Comparison of ENCODE assay signal across 28 cellular contexts in the genomic region with DNA sequence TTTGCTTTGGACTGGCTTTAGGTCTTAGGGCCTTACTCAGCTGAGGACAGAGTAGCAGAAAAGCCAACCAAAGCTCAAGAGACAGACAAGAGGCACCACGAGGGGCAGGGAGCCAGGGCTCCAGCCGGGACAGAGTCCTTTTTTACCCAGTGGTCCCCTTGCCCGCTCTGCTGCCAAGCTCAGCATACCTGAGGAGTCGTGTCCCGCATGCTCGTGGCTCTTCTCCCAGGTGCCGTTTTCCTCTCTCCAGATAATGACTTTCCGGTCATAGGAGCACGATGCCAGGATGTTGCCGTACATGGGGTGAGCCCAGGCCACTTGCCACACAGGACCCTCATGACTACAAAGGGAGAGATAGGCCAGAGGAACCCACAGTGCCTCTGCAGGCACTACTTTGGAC. TPM values are rescaled to one million over a fixed set of nuclear protein-coding genes. Genes with fewer than 3 reads are reported as not detected.
DNase-seq lines count a peak whose midpoint lies in the region; ATAC-seq, FAIRE-seq and TF ChIP-seq lines count a peak whose summit lies in the region.
"Had no signal": no experiment of that assay in that cellular context is flagged by ENCODE, and none has a peak within 500 bp of the region (broad histone marks: within the 10 kb centered on the region; RNA-seq: fewer than 3 reads in every experiment).

No MANE protein-coding gene starts in this region.

- CTCF ChIA-PET in activated CD4-positive, alpha-beta T cell treated with anti-CD3 and anti-CD28 coated beads for 36 hours (lab: Charles Lee) = no interaction called here
- CTCF ChIA-PET in HepG2 (lab: Yijun Ruan, JAX; ENCODE audit: low intra/inter-chr PET ratio, low total read pairs) (no interaction called here), K562 (lab: Yijun Ruan, JAX; ENCODE audit: low intra/inter-chr PET ratio) (no interaction called here)

- no peak for FAIRE-seq in HepG2 (lab: Jason Lieb, UNC)
- FAIRE-seq in K562 (lab: Jason Lieb, UNC) = no peak
- FAIRE-seq: G401.6, GM12892, H54 had no signal

- H3K4me2 ChIP-seq in HepG2 (ENCODE audit: low read depth, low read length) (no peak overlapping the region), K562 (ENCODE audit: insufficient read depth, low read length) (no peak overlapping the region)
- H3K4me2 ChIP-seq: BLaER1 treated with 17β-estradiol and CSF1 and Interleukin-3, amounts not matched to agents 10 nM and 100 nM had no signal

- 97% methylated on average over 8 of the region's 10 CpGs for WGBS in HepG2 (ENCODE audit: low lambda C conversion rate)
- no CpG with 5 or more reads among the region's 10 CpGs for WGBS in right lobe of liver (ENCODE audit: insufficient coverage, low coverage, low lambda C conversion rate, missing lambda C conversion rate)
- WGBS in K562 (ENCODE audit: insufficient coverage, low coverage, missing lambda C conversion rate) = 96% methylated on average over 9 of the region's 10 CpGs

- TF ChIP-seq EP300 in HepG2 (IDR thresholded peaks at IDR 0.05; ENCODE audit: low read depth in 2 of 2, low read length in 2 of 2) (no peak), HepG2 (CRISPR knock-in tag; IDR thresholded peaks at IDR 0.05; ENCODE audit: borderline replicate concordance) (no peak), K562 (IDR thresholded peaks at IDR 0.05; ENCODE audit: low read length) (no peak)

- TF ChIP-seq CTCF in HepG2 (CRISPR knock-in tag; IDR thresholded peaks at IDR 0.05) (no peak), right lobe of liver (IDR thresholded peaks at IDR 0.05) (no peak), K562 (IDR thresholded peaks at IDR 0.05 in 2 of 3, conservative IDR thresholded peaks at IDR 0.05 in 1 of 3; ENCODE audit: insufficient read depth in 2 of 3, low read depth in 1 of 3, low read length in 3 of 3) (no peak)

- TF ChIP-seq RAD21 in HepG2 (CRISPR knock-in tag; IDR thresholded peaks at IDR 0.05) = no peak
- TF ChIP-seq RAD21 in K562 (CRISPR knock-in tag; conservative IDR thresholded peaks at IDR 0.05 in 1 of 2, IDR thresholded peaks at IDR 0.05 in 1 of 2) = no peak

- H3K4me1 Mint-ChIP-seq in activated CD4-positive, alpha-beta T cell treated with anti-CD3 and anti-CD28 coated beads for 36 hours = peaks cover 9% of the 10 kb centered on the region
- H3K4me1 Mint-ChIP-seq in stimulated activated naive B cell treated with anti-CD40 and anti-IgM and Interleukin-4, amounts not matched to agents 10 μg/mL and 1 μg/mL and 100 μg/mL, for 72 hours = peaks cover 2 to 7% of the 10 kb centered on the region in 2 donors

- ATAC-seq in activated CD4-positive, alpha-beta T cell treated with anti-CD3 and anti-CD28 coated beads for 36 hours = no peak
- ATAC-seq in HepG2 (no peak), right lobe of liver (no peak), K562 (no peak), GM18868 (IDR thresholded peaks at IDR 0.05; ENCODE audit: unreplicated experiment) (no peak)
- no peak for ATAC-seq in stimulated activated naive B cell treated with anti-CD40 and anti-IgM and Interleukin-4, amounts not matched to agents 10 μg/mL and 1 μg/mL and 100 μg/mL, for 72 hours (replicated peaks)

- H3K79me2 ChIP-seq in HepG2 (ENCODE audit: insufficient read depth, low read length) (peaks cover 17% of the 10 kb centered on the region), K562 (ENCODE audit: control insufficient read depth, insufficient read depth, low read length) (0 out of 3 replicates have a peak, but pooled peaks cover 3% of the 10 kb centered on the region)

- H3K9me3 ChIP-seq in HepG2 (ENCODE audit: low read length) = no peaks in the 10 kb centered on the region
- H3K9me3 ChIP-seq in right lobe of liver = no peaks in the 10 kb centered on the region
- H3K9me3 ChIP-seq in K562 (replicated peaks; ENCODE audit: control insufficient read depth, insufficient read depth, low read depth, low read length) = no peaks in the 10 kb centered on the region
- H3K9me3 ChIP-seq: BLaER1 treated with 17β-estradiol and CSF1 and Interleukin-3, amounts not matched to agents 10 nM and 100 nM; MG63 had no signal

- TF ChIP-seq POLR2A in HepG2 (IDR thresholded peaks at IDR 0.05; ENCODE audit: insufficient read depth in 1 of 2, low read depth in 2 of 2, low read length in 2 of 2) (no peak; a peak in 1 of 4 replicates), right lobe of liver (IDR thresholded peaks at IDR 0.05) (no peak), K562 (conservative IDR thresholded peaks at IDR 0.05) (no peak)

- POLR2A ChIA-PET in activated CD4-positive, alpha-beta T cell treated with anti-CD3 and anti-CD28 coated beads for 36 hours (lab: Charles Lee) = interaction anchor here (0.6 kb wide), 1 partner anchor 51 kb away, joined by 3 read pairs; no protein-coding TSS in a partner anchor
- POLR2A ChIA-PET in HepG2 (lab: Yijun Ruan, JAX) = interaction anchor here (0.9 kb wide), 1 partner anchor 23 kb away, joined by 3 read pairs; no protein-coding TSS in a partner anchor
- POLR2A ChIA-PET in K562 (lab: Yijun Ruan, JAX) = interaction anchor here (0.8 to 3.0 kb wide), 6 partner anchors 9 to 176 kb away, joined by 3 to 24 read pairs (median 3); a partner anchor contains a TSS

- DNase-seq in activated CD4-positive, alpha-beta T cell treated with anti-CD3 and anti-CD28 coated beads for 36 hours = no peak
- DNase-seq in activated CD4-positive, alpha-beta T cell treated with anti-CD3 and anti-CD28 coated beads for 48 hours = no peak
- no peak for DNase-seq in HepG2 (ENCODE audit: low spot score)
- no peak for DNase-seq in right lobe of liver
- DNase-seq in K562 (ENCODE audit: extremely low read depth in 1 of 4, low spot score in 3 of 4) = no peak
- no peak for DNase-seq in stimulated activated naive B cell treated with anti-CD40 and anti-IgM and Interleukin-4, amounts not matched to agents 10 μg/mL and 1 μg/mL and 100 μg/mL, for 72 hours
- no peak for DNase-seq in ureter (ENCODE audit: low spot score)
- DNase-seq: ACHN; Calu3; CD8-positive, alpha-beta memory T cell; DMS153; MG63; NCI-H1417; NCI-H1694 treated with DMSO at 0.1 percent for 48 hours; NCI-H2081 treated with DMSO at 0.1 percent for 48 hours; NCI-H2171 treated with DMSO at 0.1 percent for 48 hours; NCI-H526; OCI-M1; SHP77 had no signal

- no peak overlapping the region for H3K9ac ChIP-seq in HepG2 (ENCODE audit: insufficient read depth, low read depth, low read length)
- H3K9ac ChIP-seq in K562 (ENCODE audit: insufficient read depth in 1 of 2, low read depth in 2 of 2, low read length in 2 of 2) = no peak overlapping the region; a peak in 1 of 4 replicates
- H3K9ac ChIP-seq: BLaER1 treated with 17β-estradiol and CSF1 and Interleukin-3, amounts not matched to agents 10 nM and 100 nM had no signal

- peak overlapping the region; percentile 22 for H3K27ac Mint-ChIP-seq in activated CD4-positive, alpha-beta T cell treated with anti-CD3 and anti-CD28 coated beads for 36 hours
- peak overlapping the region; percentile 37 for H3K27ac Mint-ChIP-seq in stimulated activated naive B cell treated with anti-CD40 and anti-IgM and Interleukin-4, amounts not matched to agents 10 μg/mL and 1 μg/mL and 100 μg/mL, for 72 hours

- H3K36me3 ChIP-seq in HepG2 (replicated peaks in 1 of 2; ENCODE audit: control insufficient read depth in 1 of 2, insufficient read depth in 2 of 2, low read length in 2 of 2) (peaks cover 39 to 84% of the 10 kb centered on the region in 2 experiments), right lobe of liver (peaks cover 7 to 84% (median 34%) of the 10 kb centered on the region in 4 donors), K562 (ENCODE audit: control insufficient read depth, insufficient read depth, low read length) (peaks cover 94% of the 10 kb centered on the region)

- BruUV-seq in HepG2 (replicated peaks; lab: Mats Ljungman, UMichigan) = no TSS peak
- no TSS peak for BruUV-seq in K562 (replicated peaks; lab: Mats Ljungman, UMichigan)

- H2AFZ ChIP-seq in HepG2 (ENCODE audit: low read length) = no peak overlapping the region
- H2AFZ ChIP-seq in K562 (ENCODE audit: low read depth, low read length) = no peak overlapping the region

- peaks cover 4% of the 10 kb centered on the region for H3K9me1 ChIP-seq in K562 (ENCODE audit: control insufficient read depth, insufficient read depth, low read length)

- H3K4me1 ChIP-seq in HepG2 (ENCODE audit: insufficient read depth, low read length) (peaks cover 46% of the 10 kb centered on the region), right lobe of liver (peaks cover 0 to 8% (median 2%) of the 10 kb centered on the region in 4 donors), K562 (replicated peaks in 1 of 2; ENCODE audit: control insufficient read depth in 2 of 2, insufficient read depth in 2 of 2, low read length in 2 of 2) (peaks cover 0 to 5% of the 10 kb centered on the region in 2 experiments; a peak in 1 of 5 replicates)

- no peaks in the 10 kb centered on the region for H3K27me3 ChIP-seq in HepG2 (ENCODE audit: control insufficient read depth in 1 of 2, insufficient read depth in 2 of 2, low read length in 2 of 2)
- H3K27me3 ChIP-seq in right lobe of liver = no peaks in the 10 kb centered on the region
- no peaks in the 10 kb centered on the region for H3K27me3 ChIP-seq in K562 (ENCODE audit: control insufficient read depth in 2 of 2, insufficient read depth in 2 of 2, low read length in 2 of 2)
- H3K27me3 ChIP-seq: BLaER1 treated with 17β-estradiol and CSF1 and Interleukin-3, amounts not matched to agents 10 nM and 100 nM; MG63 had no signal

- no peaks in the 10 kb centered on the region for H3K27me3 Mint-ChIP-seq in activated CD4-positive, alpha-beta T cell treated with anti-CD3 and anti-CD28 coated beads for 36 hours
- no peaks in the 10 kb centered on the region for H3K27me3 Mint-ChIP-seq in stimulated activated naive B cell treated with anti-CD40 and anti-IgM and Interleukin-4, amounts not matched to agents 10 μg/mL and 1 μg/mL and 100 μg/mL, for 72 hours
- H3K27me3 Mint-ChIP-seq: CD8-positive, alpha-beta memory T cell had no signal

- H3K27ac ChIP-seq in HepG2 (ENCODE audit: extremely low read length, insufficient read depth, low read length) (peak overlapping the region; percentile 0), right lobe of liver (no peak overlapping the region), K562 (ENCODE audit: extremely low read depth, low read depth, low read length) (no peak overlapping the region)
- H3K27ac ChIP-seq: 22Rv1; BLaER1 treated with 17β-estradiol and CSF1 and Interleukin-3, amounts not matched to agents 10 nM and 100 nM; SK-N-MC had no signal

- no peak overlapping the region for H3K4me3 ChIP-seq in HepG2 (replicated peaks in 1 of 3; ENCODE audit: insufficient read depth in 1 of 3, low read depth in 2 of 3, low read length in 3 of 3)
- no peak overlapping the region for H3K4me3 ChIP-seq in right lobe of liver
- H3K4me3 ChIP-seq in K562 = no peak overlapping the region
- H3K4me3 ChIP-seq: BLaER1 treated with 17β-estradiol and CSF1 and Interleukin-3, amounts not matched to agents 10 nM and 100 nM; MG63; SK-N-MC had no signal

- peaks cover 47% of the 10 kb centered on the region for H3K36me3 Mint-ChIP-seq in activated CD4-positive, alpha-beta T cell treated with anti-CD3 and anti-CD28 coated beads for 36 hours (ENCODE audit: low read depth)
- peaks cover 42 to 54% of the 10 kb centered on the region in 2 donors for H3K36me3 Mint-ChIP-seq in stimulated activated naive B cell treated with anti-CD40 and anti-IgM and Interleukin-4, amounts not matched to agents 10 μg/mL and 1 μg/mL and 100 μg/mL, for 72 hours

- intact Hi-C loops in activated CD4-positive, alpha-beta T cell treated with anti-CD3 and anti-CD28 coated beads for 36 hours (cut with DNase I, micrococcal nuclease) = no loop called here
- intact Hi-C loops in HepG2 (cut with micrococcal nuclease; ENCODE audit: unreplicated experiment) = no loop called here
- intact Hi-C loops in right lobe of liver (cut with DNase I) = no loop called here
- intact Hi-C loops in K562 (cut with micrococcal nuclease) = no loop called here

- H4K20me1 ChIP-seq in HepG2 (ENCODE audit: insufficient read depth, low read length) (peaks cover 11% of the 10 kb centered on the region), K562 (replicated peaks; ENCODE audit: control insufficient read depth, insufficient read depth, low read length) (peaks cover 5% of the 10 kb centered on the region; the same call in 1 of the 2 replicates)

- no peak overlapping the region for H3K4me3 Mint-ChIP-seq in activated CD4-positive, alpha-beta T cell treated with anti-CD3 and anti-CD28 coated beads for 36 hours
- no peak overlapping the region for H3K4me3 Mint-ChIP-seq in stimulated activated naive B cell treated with anti-CD40 and anti-IgM and Interleukin-4, amounts not matched to agents 10 μg/mL and 1 μg/mL and 100 μg/mL, for 72 hours
- H3K4me3 Mint-ChIP-seq: CD8-positive, alpha-beta memory T cell had no signal

- in situ Hi-C loops in HepG2 (cut with HindIII; ENCODE audit: extremely low pct_ligation_motif_present, low pct_unique_long_range_greater_than_20kb) = no loop called here
- in situ Hi-C loops in K562 (cut with MboI) = loop anchor here (25.0 kb wide), 1 partner anchor 800 kb away; no protein-coding TSS in a partner anchor

- no peaks in the 10 kb centered on the region for H3K9me3 Mint-ChIP-seq in activated CD4-positive, alpha-beta T cell treated with anti-CD3 and anti-CD28 coated beads for 36 hours (ENCODE audit: low read depth)
- H3K9me3 Mint-ChIP-seq in stimulated activated naive B cell treated with anti-CD40 and anti-IgM and Interleukin-4, amounts not matched to agents 10 μg/mL and 1 μg/mL and 100 μg/mL, for 72 hours = no peaks in the 10 kb centered on the region
- H3K9me3 Mint-ChIP-seq: CD8-positive, alpha-beta memory T cell had no signal

RNA-seq across cellular contexts. Expression of a gene that starts 8.5 kb away (rescaled TPM):
- total RNA-seq in activated CD4-positive, alpha-beta T cell treated with anti-CD3 and anti-CD28 coated beads for 36 hours = 10 to 100 TPM; 89.9 to 92.0 TPM
- total RNA-seq in HepG2 (2016; rRNA removed; fragmentation: Illumina TruSeq; extraction: Trizol) = 391 and 418 TPM in 2 replicates
- 232 and 239 TPM in 2 replicates for total RNA-seq in HepG2 (2016; cell fraction: cytosol; rRNA removed; fragmentation: Illumina TruSeq; extraction: Trizol; ENCODE audit: low read depth)
- total RNA-seq in HepG2 (2016; cell fraction: insoluble cytoplasmic fraction; rRNA removed; fragmentation: Illumina TruSeq; extraction: Trizol) = 366 and 400 TPM in 2 replicates
- total RNA-seq in HepG2 (2016; cell fraction: membrane; rRNA removed; fragmentation: Illumina TruSeq; extraction: Trizol) = 335 TPM in 2 replicates
- 176 and 181 TPM in 2 replicates for total RNA-seq in HepG2 (2016; cell fraction: nucleus; rRNA removed; fragmentation: Illumina TruSeq; extraction: Trizol)
- 266 and 288 TPM in 2 replicates for polyA plus RNA-seq in HepG2 (2011; rRNA removed)
- 264 and 374 TPM in 2 replicates for polyA plus RNA-seq in HepG2 (2011; cell fraction: cytosol; rRNA removed)
- 204 and 219 TPM in 2 replicates for polyA plus RNA-seq in HepG2 (2011; cell fraction: nucleus; rRNA removed)
- 224 and 231 TPM in 2 replicates for polyA plus RNA-seq in HepG2 (2012)
- 171 and 195 TPM in 2 replicates for polyA plus RNA-seq in HepG2 (2016; cell fraction: cytosol; fragmentation: Illumina TruSeq; extraction: Trizol; ENCODE audit: low read depth)
- polyA plus RNA-seq in HepG2 (2016; cell fraction: insoluble cytoplasmic fraction; fragmentation: Illumina TruSeq; extraction: Trizol; ENCODE audit: low read depth) = 327 and 374 TPM in 2 replicates
- 204 and 212 TPM in 2 replicates for polyA plus RNA-seq in HepG2 (2016; cell fraction: membrane; fragmentation: Illumina TruSeq; extraction: Trizol; ENCODE audit: low read depth)
- polyA plus RNA-seq in HepG2 (2016; cell fraction: nucleus; fragmentation: Illumina TruSeq; extraction: Trizol; ENCODE audit: insufficient read depth, low read depth) = 222 and 239 TPM in 2 replicates
- polyA minus RNA-seq in HepG2 (2011; rRNA and poly(A)+ RNA removed; ENCODE audit: low replicate concordance) = 289 and 526 TPM in 2 replicates
- polyA minus RNA-seq in HepG2 (2011; cell fraction: cytosol; rRNA and poly(A)+ RNA removed) = 174 and 198 TPM in 2 replicates
- 192 and 208 TPM in 2 replicates for polyA minus RNA-seq in HepG2 (2011; cell fraction: nucleus; rRNA and poly(A)+ RNA removed)
- 10 to 100 TPM; 49.1 to 74.7 (median 64.4) TPM for total RNA-seq in right lobe of liver
- 285 and 425 TPM in 2 replicates for total RNA-seq in K562 (2011; cell fraction: chromatin; rRNA removed; ENCODE audit: low replicate concordance)
- 250 and 265 TPM in 2 replicates for total RNA-seq in K562 (2011; cell fraction: nucleolus; rRNA removed)
- 278 and 337 TPM in 2 replicates for total RNA-seq in K562 (2011; cell fraction: nucleoplasm; rRNA removed)
- 256 and 318 TPM in 2 replicates for total RNA-seq in K562 (2014; rRNA removed)
- total RNA-seq in K562 (2014; rRNA removed; fragmentation: Illumina TruSeq; extraction: Trizol) = 124 and 145 TPM in 2 replicates
- 192 and 196 TPM in 2 replicates for total RNA-seq in K562 (2015; rRNA removed; fragmentation: Illumina TruSeq; extraction: Trizol)
- 199 and 209 TPM in 2 replicates for total RNA-seq in K562 (2021)
- polyA plus RNA-seq in K562 (2011; rRNA removed) = 199 and 308 TPM in 2 replicates
- 331 and 334 TPM in 2 replicates for polyA plus RNA-seq in K562 (2011; cell fraction: cytosol; rRNA removed)
- 250 and 306 TPM in 2 replicates for polyA plus RNA-seq in K562 (2011; cell fraction: nucleus; rRNA removed)
- 186 and 201 TPM in 2 replicates for polyA plus RNA-seq in K562 (2012)
- polyA plus RNA-seq in K562 (2014; fragmentation: Illumina TruSeq; extraction: Trizol) = 274 and 284 TPM in 2 replicates
- polyA plus RNA-seq in K562 (2014; fragmentation: Nextera tagmentation; extraction: Ambion mirVana) = 100 to 1,000 TPM in 1 of 2 experiments, 10 to 100 TPM in 1; 71.5 to 116 TPM
- polyA plus RNA-seq in K562 (2014; rRNA removed) = 152 and 181 TPM in 2 replicates
- polyA minus RNA-seq in K562 (2011; rRNA and poly(A)+ RNA removed) = 268 and 286 TPM in 2 replicates
- 204 and 250 TPM in 2 replicates for polyA minus RNA-seq in K562 (2011; cell fraction: cytosol; rRNA and poly(A)+ RNA removed)
- 102 and 172 TPM in 2 replicates for polyA minus RNA-seq in K562 (2011; cell fraction: nucleus; rRNA and poly(A)+ RNA removed)
- total RNA-seq in ureter = 82.9 TPM

RNA-seq across cellular contexts. Expression of a gene that starts 19.6 kb away (rescaled TPM):
- under 1 TPM; 0.19 to 0.30 TPM for total RNA-seq in activated CD4-positive, alpha-beta T cell treated with anti-CD3 and anti-CD28 coated beads for 36 hours
- total RNA-seq in HepG2 (2016; rRNA removed; fragmentation: Illumina TruSeq; extraction: Trizol) (0.09 TPM in 1 of 2 replicates, not detected in the other), right lobe of liver (under 1 TPM in 2 of 6 experiments, not detected in 4; 0.32 to 0.43 TPM), K562 (2014; rRNA removed) (0.45 TPM in 1 of 2 replicates, not detected in the other), K562 (2014; rRNA removed; fragmentation: Illumina TruSeq; extraction: Trizol) (not detected in 2 replicates), K562 (2015; rRNA removed; fragmentation: Illumina TruSeq; extraction: Trizol) (0.60 TPM in 1 of 2 replicates, not detected in the other), K562 (2021) (0.29 and 0.34 TPM in 2 replicates), ureter (0.81 TPM)
- 0.71 TPM in 1 of 2 replicates, not detected in the other for total RNA-seq in HepG2 (2016; cell fraction: cytosol; rRNA removed; fragmentation: Illumina TruSeq; extraction: Trizol; ENCODE audit: low read depth)
- 0.22 TPM in 1 of 2 replicates, not detected in the other for total RNA-seq in HepG2 (2016; cell fraction: insoluble cytoplasmic fraction; rRNA removed; fragmentation: Illumina TruSeq; extraction: Trizol)
- total RNA-seq in HepG2 (2016; cell fraction: membrane; rRNA removed; fragmentation: Illumina TruSeq; extraction: Trizol) = not detected in 2 replicates
- not detected in 2 replicates for total RNA-seq in HepG2 (2016; cell fraction: nucleus; rRNA removed; fragmentation: Illumina TruSeq; extraction: Trizol)
- polyA plus RNA-seq in HepG2 (2011; rRNA removed) (not detected in 2 replicates), K562 (2011; rRNA removed) (0.08 and 0.09 TPM in 2 replicates), K562 (2014; fragmentation: Illumina TruSeq; extraction: Trizol) (0.15 TPM in 1 of 2 replicates, not detected in the other), K562 (2014; fragmentation: Nextera tagmentation; extraction: Ambion mirVana) (not detected), K562 (2014; rRNA removed) (0.16 and 0.19 TPM in 2 replicates)
- polyA plus RNA-seq in HepG2 (2011; cell fraction: cytosol; rRNA removed) = not detected in 2 replicates
- 0.19 and 0.24 TPM in 2 replicates for polyA plus RNA-seq in HepG2 (2011; cell fraction: nucleus; rRNA removed)
- polyA plus RNA-seq in HepG2 (2012) = 0.59 TPM in 1 of 2 replicates, not detected in the other
- not detected in 2 replicates for polyA plus RNA-seq in HepG2 (2016; cell fraction: cytosol; fragmentation: Illumina TruSeq; extraction: Trizol; ENCODE audit: low read depth)
- not detected in 2 replicates for polyA plus RNA-seq in HepG2 (2016; cell fraction: insoluble cytoplasmic fraction; fragmentation: Illumina TruSeq; extraction: Trizol; ENCODE audit: low read depth)
- not detected in 2 replicates for polyA plus RNA-seq in HepG2 (2016; cell fraction: membrane; fragmentation: Illumina TruSeq; extraction: Trizol; ENCODE audit: low read depth)
- 0.80 and 2.1 TPM in 2 replicates for polyA plus RNA-seq in HepG2 (2016; cell fraction: nucleus; fragmentation: Illumina TruSeq; extraction: Trizol; ENCODE audit: insufficient read depth, low read depth)
- polyA minus RNA-seq in HepG2 (2011; rRNA and poly(A)+ RNA removed; ENCODE audit: low replicate concordance) = 0.21 TPM in 1 of 2 replicates, not detected in the other
- polyA minus RNA-seq in HepG2 (2011; cell fraction: cytosol; rRNA and poly(A)+ RNA removed) = not detected in 2 replicates
- 0.87 TPM in 1 of 2 replicates, not detected in the other for polyA minus RNA-seq in HepG2 (2011; cell fraction: nucleus; rRNA and poly(A)+ RNA removed)
- 1.2 and 1.5 TPM in 2 replicates for total RNA-seq in K562 (2011; cell fraction: chromatin; rRNA removed; ENCODE audit: low replicate concordance)
- 0.83 and 1.1 TPM in 2 replicates for total RNA-seq in K562 (2011; cell fraction: nucleolus; rRNA removed)
- total RNA-seq in K562 (2011; cell fraction: nucleoplasm; rRNA removed) = 0.84 and 1.6 TPM in 2 replicates
- 0.06 TPM in 1 of 2 replicates, not detected in the other for polyA plus RNA-seq in K562 (2011; cell fraction: cytosol; rRNA removed)
- polyA plus RNA-seq in K562 (2011; cell fraction: nucleus; rRNA removed) = 0.35 and 0.75 TPM in 2 replicates
- polyA plus RNA-seq in K562 (2012) = 0.51 and 0.53 TPM in 2 replicates
- polyA minus RNA-seq in K562 (2011; rRNA and poly(A)+ RNA removed) = 0.21 TPM in 1 of 2 replicates, not detected in the other
- not detected in 2 replicates for polyA minus RNA-seq in K562 (2011; cell fraction: cytosol; rRNA and poly(A)+ RNA removed)
- 0.22 TPM in 1 of 2 replicates, not detected in the other for polyA minus RNA-seq in K562 (2011; cell fraction: nucleus; rRNA and poly(A)+ RNA removed)
- total RNA-seq: Daoy, LHCN-M2 had no signal
